ENCODE assay signal across 31 cellular contexts in the genomic region with DNA sequence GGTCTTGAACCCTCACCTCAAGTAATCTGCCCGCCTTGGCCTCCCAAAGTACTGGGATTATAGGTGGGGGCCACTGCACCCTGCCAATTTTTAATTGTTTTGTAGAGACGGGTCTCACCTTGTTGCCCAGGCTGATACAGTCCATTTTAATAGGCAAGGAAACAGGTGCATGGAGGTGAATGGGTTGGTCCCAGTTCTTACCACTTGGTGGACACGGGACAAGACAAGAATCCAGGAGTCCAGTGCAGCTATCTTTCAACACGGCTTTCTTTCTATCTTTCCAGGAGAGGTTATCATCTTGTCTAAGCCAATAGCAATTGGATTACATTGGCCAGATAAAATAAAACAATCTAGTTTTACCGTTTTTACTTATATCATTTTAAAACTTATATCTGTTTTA.
"Had no signal": no experiment of that assay in that cellular context is flagged by ENCODE, and none has a peak within 500 bp of the region (broad histone marks: within the 10 kb centered on the region; RNA-seq: fewer than 3 reads in every experiment).

No MANE protein-coding gene starts in this region.

- H2AFZ ChIP-seq: hepatocyte had no signal

- H3K4me3 Mint-ChIP-seq: activated T-cell treated with anti-CD3 and anti-CD28 coated beads, Interleukin-2, amount 50 U/mL, for 4 hours; central memory CD8-positive, alpha-beta T cell; naive thymus-derived CD4-positive, alpha-beta T cell; stimulated activated memory B cell treated with anti-CD40 and anti-IgM and Interleukin-4, amounts not matched to agents 10 μg/mL and 1 μg/mL and 100 μg/mL, for 72 hours; stimulated activated naive CD8-positive, alpha-beta T cell treated with anti-CD3 and anti-CD28 coated beads, Interleukin-15, amount 100 ng/mL, for 72 hours; T-helper 1 cell treated with Interleukin-12 subunit alpha and Interleukin-12 subunit beta and Interleukin-4 antibody, amounts not matched to agents 30 μg/mL and 1 μg/mL, for 36 hours had no signal

- H3K4me2 ChIP-seq: hepatocyte had no signal

- H3K27me3 ChIP-seq: colonic mucosa, dorsolateral prefrontal cortex, gastroesophageal sphincter, hepatocyte, ovary, thyroid gland, upper lobe of right lung had no signal

- H3K4me3 ChIP-seq: colonic mucosa, dorsolateral prefrontal cortex, gastroesophageal sphincter, hepatocyte, ovary, thyroid gland, upper lobe of right lung had no signal

- ATAC-seq: activated CD4-positive, CD25-positive, alpha-beta regulatory T cell treated with anti-CD3 and anti-CD28 coated beads, Interleukin-2, amount 50 U/mL, for 24 hours; activated naive CD4-positive, alpha-beta T cell treated with anti-CD3 and anti-CD28 coated beads, Interleukin-2, amount 50 U/mL, for 72 hours; activated T-cell treated with anti-CD3 and anti-CD28 coated beads, Interleukin-2, amount 50 U/mL, for 4 hours; gastroesophageal sphincter; left ventricle myocardium superior; naive thymus-derived CD4-positive, alpha-beta T cell; sciatic nerve; stimulated activated memory B cell treated with anti-CD40 and anti-IgM and Interleukin-4, amounts not matched to agents 10 μg/mL and 1 μg/mL and 100 μg/mL, for 72 hours; stimulated activated naive CD8-positive, alpha-beta T cell treated with anti-CD3 and anti-CD28 coated beads, Interleukin-15, amount 100 ng/mL, for 72 hours; upper lobe of right lung had no signal

- H3K9me3 ChIP-seq: colonic mucosa, gastroesophageal sphincter, ovary, thyroid gland, upper lobe of right lung had no signal

- DNase-seq: activated CD4-positive, alpha-beta T cell treated with anti-CD3 and anti-CD28 coated beads for 48 hours; activated CD4-positive, alpha-beta T cell treated with anti-CD3 and anti-CD28 coated beads, Interleukin-2, amount 50 U/mL, for 48 hours; activated CD8-positive, alpha-beta memory T cell treated with anti-CD3 and anti-CD28 coated beads, Interleukin-2, amount 50 U/mL, for 48 hours; activated naive CD4-positive, alpha-beta T cell; activated T-cell treated with anti-CD3 and anti-CD28 coated beads, Interleukin-2, amount 50 U/mL, for 4 hours; anterior cingulate cortex; colonic mucosa; dorsolateral prefrontal cortex; effector memory CD4-positive, alpha-beta T cell; erythroblast; islet precursor cell; left ventricle myocardium superior; naive thymus-derived CD4-positive, alpha-beta T cell; ovary; small intestine; stimulated activated CD4-positive, alpha-beta T cell treated with anti-CD3 and anti-CD28 coated beads, Interleukin-4, amount 100 ng/mL, for 4 hours; stimulated activated CD8-positive, alpha-beta memory T cell treated with anti-CD3 and anti-CD28 coated beads, Interleukin-4, amount 100 ng/mL, for 48 hours; stimulated activated naive CD8-positive, alpha-beta T cell treated with anti-CD3 and anti-CD28 coated beads, Interleukin-15, amount 100 ng/mL, for 72 hours; T-helper 9 cell; thyroid gland; upper lobe of right lung had no signal

- H3K36me3 Mint-ChIP-seq: stimulated activated memory B cell treated with anti-CD40 and anti-IgM and Interleukin-4, amounts not matched to agents 10 μg/mL and 1 μg/mL and 100 μg/mL, for 72 hours had no signal

- H3K36me3 ChIP-seq: colonic mucosa, ovary, thyroid gland had no signal

- H3K27ac Mint-ChIP-seq: activated naive CD4-positive, alpha-beta T cell treated with anti-CD3 and anti-CD28 coated beads, Interleukin-2, amount 50 U/mL, for 72 hours; naive thymus-derived CD4-positive, alpha-beta T cell; progenitor cell of endocrine pancreas; stimulated activated memory B cell treated with anti-CD40 and anti-IgM and Interleukin-4, amounts not matched to agents 10 μg/mL and 1 μg/mL and 100 μg/mL, for 72 hours; stimulated activated naive CD8-positive, alpha-beta T cell treated with anti-CD3 and anti-CD28 coated beads, Interleukin-15, amount 100 ng/mL, for 72 hours; T-helper 1 cell treated with Interleukin-12 subunit alpha and Interleukin-12 subunit beta and Interleukin-4 antibody, amounts not matched to agents 30 μg/mL and 1 μg/mL, for 36 hours had no signal

- H3K9me3 Mint-ChIP-seq: activated naive CD4-positive, alpha-beta T cell treated with anti-CD3 and anti-CD28 coated beads, Interleukin-2, amount 50 U/mL, for 72 hours; activated T-cell treated with anti-CD3 and anti-CD28 coated beads, Interleukin-2, amount 50 U/mL, for 4 hours; central memory CD8-positive, alpha-beta T cell; stimulated activated memory B cell treated with anti-CD40 and anti-IgM and Interleukin-4, amounts not matched to agents 10 μg/mL and 1 μg/mL and 100 μg/mL, for 72 hours; stimulated activated naive CD8-positive, alpha-beta T cell treated with anti-CD3 and anti-CD28 coated beads, Interleukin-15, amount 100 ng/mL, for 72 hours; T-helper 1 cell treated with Interleukin-12 subunit alpha and Interleukin-12 subunit beta and Interleukin-4 antibody, amounts not matched to agents 30 μg/mL and 1 μg/mL, for 36 hours had no signal

- H3K27ac ChIP-seq: colonic mucosa, dorsolateral prefrontal cortex, gastroesophageal sphincter, hepatocyte, ovary, thyroid gland, upper lobe of right lung, VCaP had no signal

- H3K27me3 Mint-ChIP-seq: progenitor cell of endocrine pancreas had no signal

- H3K4me1 ChIP-seq: colonic mucosa, upper lobe of right lung had no signal

- H3K4me1 Mint-ChIP-seq: naive thymus-derived CD4-positive, alpha-beta T cell; stimulated activated memory B cell treated with anti-CD40 and anti-IgM and Interleukin-4, amounts not matched to agents 10 μg/mL and 1 μg/mL and 100 μg/mL, for 72 hours; stimulated activated naive CD8-positive, alpha-beta T cell treated with anti-CD3 and anti-CD28 coated beads, Interleukin-15, amount 100 ng/mL, for 72 hours had no signal
